Comparison of ENCODE assay signal across 9 cellular contexts in genomic region chr4:87032884-87033533, GRCh38.
DNase-seq lines count a peak whose midpoint lies in the region; ATAC-seq, FAIRE-seq and TF ChIP-seq lines count a peak whose summit lies in the region.
"Had no signal": no experiment of that assay in that cellular context is flagged by ENCODE, and none has a peak within 500 bp of the region (broad histone marks: within the 10 kb centered on the region; RNA-seq: fewer than 3 reads in every experiment).

No MANE protein-coding gene starts in this region.

- TF ChIP-seq CTCF in HFFc6 (IDR thresholded peaks at IDR 0.05) (no peak), choroid plexus epithelial cell (conservative IDR thresholded peaks at IDR 0.05; ENCODE audit: low read depth, low read length) (no peak), kidney (IDR thresholded peaks at IDR 0.05; ENCODE audit: borderline replicate concordance, extremely low read depth, insufficient read depth) (no peak), spleen (IDR thresholded peaks at IDR 0.05 in 8 of 11, conservative IDR thresholded peaks at IDR 0.05 in 3 of 11) (no peak), OCI-LY7 (conservative IDR thresholded peaks at IDR 0.05; ENCODE audit: low read length) (no peak)

- no peaks in the 10 kb centered on the region; the same call in 1 of the 2 replicates for H3K27me3 Mint-ChIP-seq in HFFc6 (ENCODE audit: insufficient read depth)

- H3K36me3 ChIP-seq in kidney (ENCODE audit: control insufficient read depth in 1 of 2, insufficient read depth in 2 of 2, low read length in 2 of 2): no peaks in the 10 kb centered on the region
- no peaks in the 10 kb centered on the region for H3K36me3 ChIP-seq in spleen
- H3K36me3 ChIP-seq in OCI-LY7 (ENCODE audit: insufficient read depth, low read length): no peaks in the 10 kb centered on the region

- H2AFZ ChIP-seq in OCI-LY7 (ENCODE audit: low read length): no peak overlapping the region

- no peak for ATAC-seq in GM19452 (IDR thresholded peaks at IDR 0.05; ENCODE audit: unreplicated experiment)
- no peak for ATAC-seq in activated naive CD4-positive, alpha-beta T cell treated with anti-CD3 and anti-CD28 coated beads, Interleukin-2, amount 50 U/mL, for 72 hours

- no peak overlapping the region for H3K27ac Mint-ChIP-seq in HFFc6
- no peak overlapping the region for H3K27ac Mint-ChIP-seq in activated naive CD4-positive, alpha-beta T cell treated with anti-CD3 and anti-CD28 coated beads, Interleukin-2, amount 50 U/mL, for 72 hours

- no peaks in the 10 kb centered on the region; the same call in 1 of the 2 replicates for H3K36me3 Mint-ChIP-seq in HFFc6 (ENCODE audit: low read depth)
- no peaks in the 10 kb centered on the region for H3K36me3 Mint-ChIP-seq in activated naive CD4-positive, alpha-beta T cell treated with anti-CD3 and anti-CD28 coated beads, Interleukin-2, amount 50 U/mL, for 72 hours

- H3K4me2 ChIP-seq in OCI-LY7 (ENCODE audit: low read length): no peak overlapping the region

- H3K9me2 ChIP-seq in OCI-LY7 (ENCODE audit: insufficient read depth, low read length): no peaks in the 10 kb centered on the region

- POLR2A ChIA-PET in OCI-LY7 (lab: Charles Lee): interaction anchor here (1.3 kb wide), 1 partner anchor 22 kb away, joined by 3 read pairs; no protein-coding TSS in a partner anchor

- H3K4me1 Mint-ChIP-seq in HFFc6 (ENCODE audit: low read depth): peaks cover 17% of the 10 kb centered on the region

- H3K9me3 Mint-ChIP-seq in HFFc6: no peaks in the 10 kb centered on the region
- H3K9me3 Mint-ChIP-seq in activated naive CD4-positive, alpha-beta T cell treated with anti-CD3 and anti-CD28 coated beads, Interleukin-2, amount 50 U/mL, for 72 hours: no peaks in the 10 kb centered on the region

- peaks cover 46 to 74% of the 10 kb centered on the region in 2 donors for H3K4me1 ChIP-seq in kidney (ENCODE audit: control insufficient read depth in 1 of 2, insufficient read depth in 1 of 2, low read depth in 1 of 2, low read length in 2 of 2)
- peaks cover 34 to 100% (median 91%) of the 10 kb centered on the region in 6 donors for H3K4me1 ChIP-seq in spleen
- peaks cover 50% of the 10 kb centered on the region for H3K4me1 ChIP-seq in OCI-LY7 (ENCODE audit: insufficient read depth, low read length, poor library complexity, severe bottlenecking)

- no peaks in the 10 kb centered on the region for H3K9me3 ChIP-seq in kidney (ENCODE audit: control insufficient read depth in 1 of 2, low read length in 2 of 2)
- no peaks in the 10 kb centered on the region for H3K9me3 ChIP-seq in spleen
- H3K9me3 ChIP-seq in OCI-LY7 (ENCODE audit: low read length): no peaks in the 10 kb centered on the region

- CTCF ChIA-PET in OCI-LY7 (lab: Charles Lee; ENCODE audit: unreplicated experiment): no interaction called here

- BruUV-seq in OCI-LY7 (replicated peaks; lab: Mats Ljungman, UMichigan): no TSS peak

- no peaks in the 10 kb centered on the region for H3K27me3 ChIP-seq in spleen (replicated peaks in 1 of 7)

- peaks cover 76% of the 10 kb centered on the region; the same call in 1 of the 2 replicates for H3K79me2 ChIP-seq in OCI-LY7 (ENCODE audit: insufficient read depth, low read depth, low read length)

- peak; percentile 43 for DNase-seq in HFFc6
- DNase-seq in choroid plexus epithelial cell (ENCODE audit: low read depth): peak; percentile 91
- DNase-seq in kidney: no peak
- no peak for DNase-seq in spleen
- DNase-seq in activated naive CD4-positive, alpha-beta T cell treated with anti-CD3 and anti-CD28 coated beads, Interleukin-2, amount 50 U/mL, for 72 hours (ENCODE audit: low spot score in 2 of 2): no peak
- no peak for DNase-seq in OCI-LY7 (ENCODE audit: low spot score)
- no peak for DNase-seq in Ammon's horn (ENCODE audit: low spot score)
- DNase-seq: activated CD8-positive, alpha-beta memory T cell treated with anti-CD3 and anti-CD28 coated beads, Interleukin-2, amount 50 U/mL, for 48 hours had no signal

- no peak for FAIRE-seq in kidney (lab: Jason Lieb, UNC)

- no peak overlapping the region for H3K4me3 Mint-ChIP-seq in HFFc6

- peaks cover 10% of the 10 kb centered on the region for H4K20me1 ChIP-seq in OCI-LY7 (ENCODE audit: insufficient read depth, low read length)

- peak overlapping the region; percentile 14 to 58 for H3K27ac ChIP-seq in kidney (ENCODE audit: low read depth in 2 of 2, low read length in 2 of 2)
- H3K27ac ChIP-seq in spleen: peak overlapping the region in 7 of 8 donors; percentile 47 to 85 (median 66)
- H3K27ac ChIP-seq in OCI-LY7 (ENCODE audit: low read depth, low read length, poor library complexity, severe bottlenecking): no peak overlapping the region

- no peak for TF ChIP-seq POLR2A in spleen (IDR thresholded peaks at IDR 0.05)

- WGBS in spleen, 5 donors: 58 to 78% (median 70%) methylated on average over 3 of the region's 3 CpGs

- no peak overlapping the region for H3K9ac ChIP-seq in kidney (ENCODE audit: low read length in 2 of 2)

- H3K4me3 ChIP-seq in choroid plexus epithelial cell (ENCODE audit: low read depth, low read length): no peak overlapping the region
- peak overlapping the region in 1 of 2 donors; percentile 37 for H3K4me3 ChIP-seq in kidney (ENCODE audit: low read length in 2 of 2)
- peak overlapping the region in 2 of 8 donors; percentile 11 to 31 for H3K4me3 ChIP-seq in spleen
- no peak overlapping the region for H3K4me3 ChIP-seq in OCI-LY7 (ENCODE audit: low read depth, low read length, poor library complexity, severe bottlenecking)

- intact Hi-C loops in kidney (cut with DNase I) (no loop called here), spleen (cut with DNase I; ENCODE audit: low total_unique reads) (no loop called here), OCI-LY7 (cut with micrococcal nuclease; ENCODE audit: unreplicated experiment) (no loop called here)

Comparison
In these comparisons a context has a peak if more than half of its experiments do, and no peak if none do; other contexts are left out.
1. DNase-seq: peak in HFFc6 (single experiment) and choroid plexus epithelial cell (single experiment); none in kidney (single experiment), spleen (single experiment), activated naive CD4-positive, alpha-beta T cell treated with anti-CD3 and anti-CD28 coated beads, Interleukin-2, amount 50 U/mL, for 72 hours (0 of 2), OCI-LY7 (single experiment) and Ammon's horn (single experiment).